In the genomic region with DNA sequence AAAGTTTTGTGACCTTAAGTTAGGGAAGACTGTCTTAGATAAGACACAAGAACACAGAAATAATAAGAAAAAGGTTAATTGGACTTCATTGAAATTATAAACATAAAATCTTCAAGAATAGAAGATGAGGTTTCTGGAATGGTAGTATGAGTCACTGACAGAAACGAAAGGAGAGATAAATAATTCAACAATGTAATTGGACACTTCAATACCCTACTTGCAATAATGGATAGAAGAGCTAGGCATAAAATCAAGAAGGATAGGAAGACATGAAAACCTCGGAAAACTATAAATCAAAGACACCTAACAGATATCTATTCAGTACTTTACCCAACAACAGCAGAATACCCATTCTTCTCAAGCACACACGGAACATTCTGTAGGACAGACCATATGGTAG, we compare ENCODE assay signal across 7 cellular contexts. TPM values are rescaled to one million over a fixed set of nuclear protein-coding genes. Genes with fewer than 3 reads are reported as not detected.
"Had no signal": no experiment of that assay in that cellular context is flagged by ENCODE, and none has a peak within 500 bp of the region (broad histone marks: within the 10 kb centered on the region; RNA-seq: fewer than 3 reads in every experiment).

No MANE protein-coding gene starts in this region.

- H3K36me3 ChIP-seq: HAP-1 had no signal

- H3K4me3 Mint-ChIP-seq: IgD-negative memory B cell had no signal

- H3K4me1 Mint-ChIP-seq: IgD-negative memory B cell had no signal

- H3K9ac ChIP-seq: GM23248 had no signal

- H3K4me1 ChIP-seq: HAP-1 had no signal

- DNase-seq: GM23248, GOT3, H7, KG1 had no signal

- H3K9me3 ChIP-seq: HAP-1 had no signal

- H3K27ac Mint-ChIP-seq: IgD-negative memory B cell had no signal

- H2AFZ ChIP-seq: GM23248 had no signal

- H3K27me3 Mint-ChIP-seq: IgD-negative memory B cell had no signal

- H3K4me3 ChIP-seq: GM23248, HAP-1 had no signal

- H3K27ac ChIP-seq: GM23248 had no signal

- H3K36me3 Mint-ChIP-seq: IgD-negative memory B cell had no signal

RNA-seq across cellular contexts. Expression of a gene that starts 53.7 kb away (rescaled TPM):
- total RNA-seq: H4, H7 had no signal
